15 cellular contexts compared by ENCODE assay signal in genomic region chr6:25596928-25597818, GRCh38.
"Had no signal": no experiment of that assay in that cellular context is flagged by ENCODE, and none has a peak within 500 bp of the region (broad histone marks: within the 10 kb centered on the region; RNA-seq: fewer than 3 reads in every experiment).

No MANE protein-coding gene starts in this region.

- H3K9me3 Mint-ChIP-seq: activated naive CD8-positive, alpha-beta T cell treated with anti-CD3 and anti-CD28 coated beads, Interleukin-2, amount 10 ng/mL, durations not matched to agents 7 days and 5 days; effector memory CD8-positive, alpha-beta T cell; nephron progenitor cell; WTC11 had no signal

- H3K4me1 Mint-ChIP-seq: activated CD4-positive, alpha-beta T cell treated with anti-CD3 and anti-CD28 coated beads for 36 hours; nephron progenitor cell had no signal

- H3K4me3 Mint-ChIP-seq: activated CD4-positive, alpha-beta T cell treated with anti-CD3 and anti-CD28 coated beads for 36 hours; activated naive CD8-positive, alpha-beta T cell treated with anti-CD3 and anti-CD28 coated beads, Interleukin-2, amount 10 ng/mL, durations not matched to agents 7 days and 5 days; effector memory CD8-positive, alpha-beta T cell; nephron progenitor cell; WTC11 had no signal

- ATAC-seq: activated CD4-positive, alpha-beta T cell treated with anti-CD3 and anti-CD28 coated beads for 36 hours; effector memory CD8-positive, alpha-beta T cell; left lung; stimulated activated naive CD8-positive, alpha-beta T cell treated with anti-CD3 and anti-CD28 coated beads, Interleukin-15, Interleukin-2, amounts not matched to agents 100 U/mL and 50 U/mL, for 24 hours; WTC11 had no signal

- DNase-seq: activated CD4-positive, alpha-beta T cell treated with anti-CD3 and anti-CD28 coated beads for 36 hours; activated CD4-positive, alpha-beta T cell treated with anti-CD3 and anti-CD28 coated beads, Interleukin-2, amount 50 U/mL, for 48 hours; activated naive CD4-positive, alpha-beta T cell; activated naive CD8-positive, alpha-beta T cell treated with anti-CD3 and anti-CD28 coated beads, Interleukin-2, amount 10 ng/mL, durations not matched to agents 7 days and 5 days; activated T-cell treated with anti-CD3 and anti-CD28 coated beads for 4 hours; amygdala; dermis blood vessel endothelial cell; effector memory CD8-positive, alpha-beta T cell; left lung; nephron progenitor cell; nucleus accumbens; retina; stimulated activated naive CD8-positive, alpha-beta T cell treated with anti-CD3 and anti-CD28 coated beads, Interleukin-15, Interleukin-2, amounts not matched to agents 100 U/mL and 50 U/mL, for 24 hours; uterus had no signal

- H3K27ac Mint-ChIP-seq: activated CD4-positive, alpha-beta T cell treated with anti-CD3 and anti-CD28 coated beads for 36 hours; activated naive CD8-positive, alpha-beta T cell treated with anti-CD3 and anti-CD28 coated beads, Interleukin-2, amount 10 ng/mL, durations not matched to agents 7 days and 5 days; effector memory CD8-positive, alpha-beta T cell; nephron progenitor cell; WTC11 had no signal

- H3K36me3 Mint-ChIP-seq: activated naive CD8-positive, alpha-beta T cell treated with anti-CD3 and anti-CD28 coated beads, Interleukin-2, amount 10 ng/mL, durations not matched to agents 7 days and 5 days had no signal
